ENCODE assay signal across 20 cellular contexts in the genomic region with DNA sequence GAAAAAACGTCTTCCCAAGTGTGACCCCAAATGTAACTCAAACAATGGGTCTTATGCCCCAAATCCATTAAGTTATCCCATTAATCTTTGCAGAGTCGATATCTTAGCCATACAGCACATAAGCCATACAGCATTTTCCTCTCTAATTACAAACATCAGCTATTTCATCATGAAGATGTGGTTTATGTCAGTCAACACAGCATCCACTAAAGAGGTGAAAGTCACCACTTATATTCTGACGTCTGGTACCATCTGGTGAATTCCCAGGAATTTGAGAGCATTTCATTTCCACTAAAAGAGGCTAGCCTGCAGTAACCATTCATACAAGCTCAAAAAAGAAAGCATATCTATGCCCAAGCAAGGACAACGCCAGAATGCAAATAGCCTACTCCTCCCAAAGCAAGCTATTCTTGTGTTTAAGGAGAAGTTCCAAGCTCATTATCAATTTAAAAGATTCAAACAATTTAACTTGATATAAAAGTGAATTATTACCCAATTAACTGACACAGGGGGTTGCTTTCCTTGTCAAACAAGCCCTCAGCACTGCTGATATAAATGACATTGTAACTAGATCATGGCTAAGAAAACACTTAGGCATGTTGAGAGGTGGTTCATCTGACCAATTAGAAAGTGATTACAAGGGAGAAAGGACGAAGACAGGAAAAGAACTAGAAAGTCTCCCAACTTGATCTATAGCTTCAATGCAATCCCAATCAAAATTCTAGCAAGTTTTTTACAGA.
"Had no signal": no experiment of that assay in that cellular context is flagged by ENCODE, and none has a peak within 500 bp of the region (broad histone marks: within the 10 kb centered on the region; RNA-seq: fewer than 3 reads in every experiment).

No MANE protein-coding gene starts in this region.

- H3K36me3 Mint-ChIP-seq: mesothelial cell of epicardium; natural killer cell; stimulated activated effector memory CD8-positive, alpha-beta T cell treated with anti-CD3 and anti-CD28 coated beads, Interleukin-12 subunit alpha, Interleukin-12 subunit beta, amount 100 ng/mL, for 72 hours had no signal

- H3K9me3 Mint-ChIP-seq: activated CD4-positive, alpha-beta memory T cell treated with anti-CD3 and anti-CD28 coated beads, Interleukin-2, amount 10 ng/mL, durations not matched to agents 7 days and 5 days; activated naive CD8-positive, alpha-beta T cell treated with anti-CD3 and anti-CD28 coated beads, Interleukin-2, amount 50 U/mL, for 24 hours; endodermal cell; natural killer cell; stimulated activated effector memory CD8-positive, alpha-beta T cell treated with anti-CD3 and anti-CD28 coated beads, Interleukin-12 subunit alpha, Interleukin-12 subunit beta, amount 100 ng/mL, for 72 hours; stimulated activated naive CD8-positive, alpha-beta T cell treated with anti-CD3 and anti-CD28 coated beads, Interleukin-15, amount 100 ng/mL, for 72 hours had no signal

- H3K4me1 Mint-ChIP-seq: activated CD4-positive, alpha-beta memory T cell treated with anti-CD3 and anti-CD28 coated beads, Interleukin-2, amount 10 ng/mL, durations not matched to agents 7 days and 5 days; activated naive CD8-positive, alpha-beta T cell treated with anti-CD3 and anti-CD28 coated beads, Interleukin-2, amount 50 U/mL, for 24 hours; endodermal cell; natural killer cell; stimulated activated effector memory CD8-positive, alpha-beta T cell treated with anti-CD3 and anti-CD28 coated beads, Interleukin-12 subunit alpha, Interleukin-12 subunit beta, amount 100 ng/mL, for 72 hours; stimulated activated naive CD8-positive, alpha-beta T cell treated with anti-CD3 and anti-CD28 coated beads, Interleukin-15, amount 100 ng/mL, for 72 hours had no signal

- H3K27ac Mint-ChIP-seq: activated CD4-positive, alpha-beta memory T cell treated with anti-CD3 and anti-CD28 coated beads, Interleukin-2, amount 10 ng/mL, durations not matched to agents 7 days and 5 days; activated naive CD8-positive, alpha-beta T cell treated with anti-CD3 and anti-CD28 coated beads, Interleukin-2, amount 50 U/mL, for 24 hours; endodermal cell; mesothelial cell of epicardium; natural killer cell; stimulated activated effector memory CD8-positive, alpha-beta T cell treated with anti-CD3 and anti-CD28 coated beads, Interleukin-12 subunit alpha, Interleukin-12 subunit beta, amount 100 ng/mL, for 72 hours; stimulated activated naive CD8-positive, alpha-beta T cell treated with anti-CD3 and anti-CD28 coated beads, Interleukin-15, amount 100 ng/mL, for 72 hours had no signal

- H3K4me3 Mint-ChIP-seq: activated CD4-positive, alpha-beta memory T cell treated with anti-CD3 and anti-CD28 coated beads, Interleukin-2, amount 10 ng/mL, durations not matched to agents 7 days and 5 days; activated naive CD8-positive, alpha-beta T cell treated with anti-CD3 and anti-CD28 coated beads, Interleukin-2, amount 50 U/mL, for 24 hours; endodermal cell; mesothelial cell of epicardium; natural killer cell; stimulated activated effector memory CD8-positive, alpha-beta T cell treated with anti-CD3 and anti-CD28 coated beads, Interleukin-12 subunit alpha, Interleukin-12 subunit beta, amount 100 ng/mL, for 72 hours; stimulated activated naive CD8-positive, alpha-beta T cell treated with anti-CD3 and anti-CD28 coated beads, Interleukin-15, amount 100 ng/mL, for 72 hours had no signal

- H3K27me3 Mint-ChIP-seq: activated naive CD8-positive, alpha-beta T cell treated with anti-CD3 and anti-CD28 coated beads, Interleukin-2, amount 50 U/mL, for 24 hours; stimulated activated naive CD8-positive, alpha-beta T cell treated with anti-CD3 and anti-CD28 coated beads, Interleukin-15, amount 100 ng/mL, for 72 hours had no signal

- DNase-seq: activated CD4-positive, alpha-beta memory T cell treated with anti-CD3 and anti-CD28 coated beads, Interleukin-2, amount 10 ng/mL, durations not matched to agents 7 days and 5 days; activated CD4-positive, alpha-beta T cell treated with anti-CD3 and anti-CD28 coated beads for 48 hours; activated effector memory CD4-positive, alpha-beta T cell treated with anti-CD3 and anti-CD28 coated beads, Interleukin-2, amount 50 U/mL, for 16 hours; activated naive CD4-positive, alpha-beta T cell treated with anti-CD3 and anti-CD28 coated beads, Interleukin-2, amount 50 U/mL, for 16 hours; activated naive CD8-positive, alpha-beta T cell treated with anti-CD3 and anti-CD28 coated beads, Interleukin-2, amount 50 U/mL, for 24 hours; anterior cingulate cortex; body of pancreas; cortex of kidney; endodermal cell; head of caudate nucleus; hypothalamus; left ventricle myocardium superior; mammary epithelial cell; natural killer cell; small intestine; stimulated activated CD4-positive, alpha-beta T cell treated with anti-CD3 and anti-CD28 coated beads, Interleukin-2, amount 100 ng/mL, for 24 hours; stimulated activated naive CD8-positive, alpha-beta T cell treated with anti-CD3 and anti-CD28 coated beads, Interleukin-15, amount 100 ng/mL, for 72 hours; tibial artery had no signal
